ENCODE assay signal across 12 cellular contexts in genomic region chr1:68178821-68179490, GRCh38. TPM values are rescaled to one million over a fixed set of nuclear protein-coding genes. Genes with fewer than 3 reads are reported as not detected.
DNase-seq lines count a peak whose midpoint lies in the region; ATAC-seq and TF ChIP-seq lines count a peak whose summit lies in the region.
"Had no signal": no experiment of that assay in that cellular context is flagged by ENCODE, and none has a peak within 500 bp of the region (broad histone marks: within the 10 kb centered on the region; RNA-seq: fewer than 3 reads in every experiment).

No MANE protein-coding gene starts in this region.

- DNase-seq in GM12865 (ENCODE audit: low read depth) (peak; percentile 40), foreskin keratinocyte (peak in 1 of 2 donors; percentile 49)
- DNase-seq in CD8-positive, alpha-beta memory T cell, result no peak
- DNase-seq in activated CD4-positive, alpha-beta T cell treated with anti-CD3 and anti-CD28 coated beads, Interleukin-2, amount 50 U/mL, for 1 hour, result no peak
- DNase-seq: activated effector memory CD4-positive, alpha-beta T cell treated with anti-CD3 and anti-CD28 coated beads, Interleukin-2, amount 50 U/mL, for 16 hours; naive thymus-derived CD8-positive, alpha-beta T cell; NCI-H1105 had no signal

- peaks cover 30% of the 10 kb centered on the region for H3K4me1 ChIP-seq in foreskin keratinocyte
- no peaks in the 10 kb centered on the region for H3K4me1 ChIP-seq in CD8-positive, alpha-beta memory T cell (ENCODE audit: insufficient read depth, low read length)

- H3K27ac ChIP-seq in foreskin keratinocyte, result peak overlapping the region; percentile 19
- no peak overlapping the region for H3K27ac ChIP-seq in CD8-positive, alpha-beta memory T cell (ENCODE audit: low read depth, low read length)

- ATAC-seq in GM21723 (IDR thresholded peaks at IDR 0.05; ENCODE audit: unreplicated experiment) (peak; percentile 77), HG03575 (IDR thresholded peaks at IDR 0.05; ENCODE audit: extremely low read depth, insufficient number of reproducible peaks, low FRiP score, unreplicated experiment) (peak; percentile 62), foreskin keratinocyte (peak; percentile 51), HG03025 (IDR thresholded peaks at IDR 0.05; ENCODE audit: low FRiP score, unreplicated experiment) (no peak), GM19455 (IDR thresholded peaks at IDR 0.05; ENCODE audit: unreplicated experiment) (no peak)
- ATAC-seq: naive thymus-derived CD8-positive, alpha-beta T cell had no signal

- CTCF ChIA-PET in CD8-positive, alpha-beta memory T cell (lab: Charles Lee), result no interaction called here

- H3K36me3 Mint-ChIP-seq in CD8-positive, alpha-beta memory T cell, result no peaks in the 10 kb centered on the region
- H3K36me3 Mint-ChIP-seq: naive thymus-derived CD8-positive, alpha-beta T cell had no signal

- H3K27me3 Mint-ChIP-seq in CD8-positive, alpha-beta memory T cell, result peaks cover 0 to 1% of the 10 kb centered on the region in 2 donors

- H3K36me3 ChIP-seq in CD8-positive, alpha-beta memory T cell (ENCODE audit: insufficient read depth, low read length), result no peaks in the 10 kb centered on the region

- no peak for TF ChIP-seq CTCF in GM12865 (IDR thresholded peaks at IDR 0.05; ENCODE audit: insufficient read depth, low read depth, low read length, missing control alignments)
- no peak for TF ChIP-seq CTCF in foreskin keratinocyte (conservative IDR thresholded peaks at IDR 0.05)

- peaks cover 0 to 8% (median 0%) of the 10 kb centered on the region in 5 donors for H3K9me3 Mint-ChIP-seq in CD8-positive, alpha-beta memory T cell

- no peaks in the 10 kb centered on the region for H3K27me3 ChIP-seq in foreskin keratinocyte
- H3K27me3 ChIP-seq in CD8-positive, alpha-beta memory T cell (ENCODE audit: insufficient read depth, low read length, poor library complexity, severe bottlenecking), result no peaks in the 10 kb centered on the region

- H3K9me3 ChIP-seq in CD8-positive, alpha-beta memory T cell (ENCODE audit: low read length), result no peaks in the 10 kb centered on the region

- no peaks in the 10 kb centered on the region for H3K4me1 Mint-ChIP-seq in CD8-positive, alpha-beta memory T cell
- H3K4me1 Mint-ChIP-seq: CD14-positive monocyte; naive thymus-derived CD8-positive, alpha-beta T cell had no signal

- H3K4me3 Mint-ChIP-seq in CD8-positive, alpha-beta memory T cell, result no peak overlapping the region
- H3K4me3 Mint-ChIP-seq: CD14-positive monocyte; naive thymus-derived CD8-positive, alpha-beta T cell had no signal

- no peak overlapping the region for H3K4me3 ChIP-seq in GM12865 (ENCODE audit: low read depth, low read length)
- H3K4me3 ChIP-seq in CD8-positive, alpha-beta memory T cell (ENCODE audit: low read length), result no peak overlapping the region

- POLR2A ChIA-PET in CD8-positive, alpha-beta memory T cell (lab: Charles Lee), result no interaction called here

- H3K27ac Mint-ChIP-seq in CD8-positive, alpha-beta memory T cell, result no peak overlapping the region
- H3K27ac Mint-ChIP-seq: naive thymus-derived CD8-positive, alpha-beta T cell had no signal

RNA-seq across cellular contexts. Expression of gene WLS, which starts 53.4 kb away (rescaled TPM):
- 70.4 and 71.0 TPM in 2 replicates for total RNA-seq in foreskin keratinocyte
- 48.7 and 52.2 TPM in 2 replicates for polyA plus RNA-seq in foreskin keratinocyte
- not detected for total RNA-seq in CD8-positive, alpha-beta memory T cell
- not detected for polyA plus RNA-seq in CD8-positive, alpha-beta memory T cell
- total RNA-seq: naive thymus-derived CD8-positive, alpha-beta T cell had no signal
- polyA plus RNA-seq: naive thymus-derived CD8-positive, alpha-beta T cell had no signal

Comparison
In these comparisons a context has a peak if more than half of its experiments do, and no peak if none do; other contexts are left out.
1. ATAC-seq: peak in GM21723 (single experiment), HG03575 (single experiment) and foreskin keratinocyte (single experiment); none in HG03025 (single experiment) and GM19455 (single experiment).
2. RNA of gene WLS, which starts 53.4 kb away (total RNA-seq): 70.4 to 71.0 TPM in foreskin keratinocyte; not detected in CD8-positive, alpha-beta memory T cell; every median in the first group is over 10 times any median in the second.